11 cellular contexts compared by ENCODE assay signal in genomic region chr2:74459377-74460118, GRCh38. TPM values are rescaled to one million over a fixed set of nuclear protein-coding genes. Genes with fewer than 3 reads are reported as not detected.
DNase-seq lines count a peak whose midpoint lies in the region; ATAC-seq and TF ChIP-seq lines count a peak whose summit lies in the region.
"Had no signal": no experiment of that assay in that cellular context is flagged by ENCODE, and none has a peak within 500 bp of the region (broad histone marks: within the 10 kb centered on the region; RNA-seq: fewer than 3 reads in every experiment).

No MANE protein-coding gene starts in this region.

- H3K27me3 Mint-ChIP-seq in activated CD8-positive, alpha-beta memory T cell treated with anti-CD3 and anti-CD28 coated beads, Interleukin-2, amount 10 ng/mL, durations not matched to agents 7 days and 5 days: no peaks in the 10 kb centered on the region
- no peaks in the 10 kb centered on the region for H3K27me3 Mint-ChIP-seq in T-helper 17 cell
- H3K27me3 Mint-ChIP-seq in stimulated activated memory B cell treated with anti-CD40 and anti-IgM and Interleukin-4, amounts not matched to agents 10 μg/mL and 1 μg/mL and 100 μg/mL, for 72 hours: no peaks in the 10 kb centered on the region

- H3K9me3 ChIP-seq in T-helper 17 cell (ENCODE audit: control insufficient read depth, low read length, poor library complexity, severe bottlenecking): no peaks in the 10 kb centered on the region

- peak overlapping the region; percentile 16 for H3K4me3 ChIP-seq in fibroblast of mammary gland (ENCODE audit: control insufficient read depth, low read depth, low read length)

- peak overlapping the region; percentile 94 for H3K4me3 Mint-ChIP-seq in activated CD8-positive, alpha-beta memory T cell treated with anti-CD3 and anti-CD28 coated beads, Interleukin-2, amount 10 ng/mL, durations not matched to agents 7 days and 5 days
- peak overlapping the region; percentile 100 for H3K4me3 Mint-ChIP-seq in T-helper 17 cell
- H3K4me3 Mint-ChIP-seq in stimulated activated memory B cell treated with anti-CD40 and anti-IgM and Interleukin-4, amounts not matched to agents 10 μg/mL and 1 μg/mL and 100 μg/mL, for 72 hours: peak overlapping the region; percentile 74

- CTCF ChIA-PET in activated CD8-positive, alpha-beta memory T cell treated with anti-CD3 and anti-CD28 coated beads, Interleukin-2, amount 10 ng/mL, durations not matched to agents 7 days and 5 days (lab: Charles Lee): interaction anchor here (1.6 to 7.4 kb wide), 5 partner anchors 8 to 71 kb away, joined by 9 to 66 read pairs (median 27); partner anchors contain the start of genes AUP1, CCDC142, HTRA2 and MRPL53

- H3K4me1 Mint-ChIP-seq in activated CD8-positive, alpha-beta memory T cell treated with anti-CD3 and anti-CD28 coated beads, Interleukin-2, amount 10 ng/mL, durations not matched to agents 7 days and 5 days: peaks cover 53% of the 10 kb centered on the region
- peaks cover 57% of the 10 kb centered on the region for H3K4me1 Mint-ChIP-seq in T-helper 17 cell
- peaks cover 63% of the 10 kb centered on the region for H3K4me1 Mint-ChIP-seq in stimulated activated memory B cell treated with anti-CD40 and anti-IgM and Interleukin-4, amounts not matched to agents 10 μg/mL and 1 μg/mL and 100 μg/mL, for 72 hours

- H3K9me3 Mint-ChIP-seq in activated CD8-positive, alpha-beta memory T cell treated with anti-CD3 and anti-CD28 coated beads, Interleukin-2, amount 10 ng/mL, durations not matched to agents 7 days and 5 days (ENCODE audit: low read depth): no peaks in the 10 kb centered on the region
- H3K9me3 Mint-ChIP-seq in stimulated activated memory B cell treated with anti-CD40 and anti-IgM and Interleukin-4, amounts not matched to agents 10 μg/mL and 1 μg/mL and 100 μg/mL, for 72 hours: no peaks in the 10 kb centered on the region

- H3K27ac Mint-ChIP-seq in activated CD8-positive, alpha-beta memory T cell treated with anti-CD3 and anti-CD28 coated beads, Interleukin-2, amount 10 ng/mL, durations not matched to agents 7 days and 5 days: peak overlapping the region; percentile 95
- H3K27ac Mint-ChIP-seq in T-helper 17 cell: peak overlapping the region; percentile 100
- peak overlapping the region; percentile 96 for H3K27ac Mint-ChIP-seq in stimulated activated memory B cell treated with anti-CD40 and anti-IgM and Interleukin-4, amounts not matched to agents 10 μg/mL and 1 μg/mL and 100 μg/mL, for 72 hours

- no peak for TF ChIP-seq CTCF in fibroblast of mammary gland (conservative IDR thresholded peaks at IDR 0.05; ENCODE audit: control insufficient read depth, insufficient read depth, low read depth, low read length)

- DNase-seq in activated CD8-positive, alpha-beta memory T cell treated with anti-CD3 and anti-CD28 coated beads, Interleukin-2, amount 10 ng/mL, durations not matched to agents 7 days and 5 days: no peak
- DNase-seq in activated CD8-positive, alpha-beta memory T cell treated with anti-CD3 and anti-CD28 coated beads for 24 hours: no peak
- DNase-seq in T-helper 17 cell (no peak), fibroblast of mammary gland (ENCODE audit: low read depth) (no peak), NCI-H1105 (lab: John Stamatoyannopoulos, UW) (no peak)
- DNase-seq: DMS79 treated with DMSO at 0.1 percent for 48 hours, left cardiac atrium, NCI-H1694 treated with DMSO at 0.1 percent for 48 hours had no signal

- H3K36me3 Mint-ChIP-seq in activated CD8-positive, alpha-beta memory T cell treated with anti-CD3 and anti-CD28 coated beads, Interleukin-2, amount 10 ng/mL, durations not matched to agents 7 days and 5 days: peaks cover 16% of the 10 kb centered on the region
- peaks cover 10% of the 10 kb centered on the region for H3K36me3 Mint-ChIP-seq in T-helper 17 cell (ENCODE audit: low read depth)
- H3K36me3 Mint-ChIP-seq in stimulated activated memory B cell treated with anti-CD40 and anti-IgM and Interleukin-4, amounts not matched to agents 10 μg/mL and 1 μg/mL and 100 μg/mL, for 72 hours: peaks cover 44% of the 10 kb centered on the region

- ATAC-seq in activated CD8-positive, alpha-beta memory T cell treated with anti-CD3 and anti-CD28 coated beads, Interleukin-2, amount 10 ng/mL, durations not matched to agents 7 days and 5 days: no peak
- ATAC-seq in T-helper 17 cell: no peak
- no peak for ATAC-seq in stimulated activated memory B cell treated with anti-CD40 and anti-IgM and Interleukin-4, amounts not matched to agents 10 μg/mL and 1 μg/mL and 100 μg/mL, for 72 hours
- ATAC-seq in GM18873 (IDR thresholded peaks at IDR 0.05; ENCODE audit: low FRiP score, unreplicated experiment): no peak
- ATAC-seq in HG02981 (IDR thresholded peaks at IDR 0.05; ENCODE audit: unreplicated experiment): no peak
- ATAC-seq: left cardiac atrium had no signal

RNA-seq across cellular contexts. Expression of gene WBP1, which starts 1.3 kb away (rescaled TPM):
- total RNA-seq in activated CD8-positive, alpha-beta memory T cell treated with anti-CD3 and anti-CD28 coated beads, Interleukin-2, amount 10 ng/mL, durations not matched to agents 7 days and 5 days: 10 to 100 TPM; 40.5 to 46.8 TPM
- 10 to 100 TPM; 61.7 to 64.2 TPM for total RNA-seq in T-helper 17 cell

RNA-seq across cellular contexts. Expression of gene INO80B, which starts 4.7 kb away (rescaled TPM):
- 10 to 100 TPM; 31.1 to 39.5 TPM for total RNA-seq in activated CD8-positive, alpha-beta memory T cell treated with anti-CD3 and anti-CD28 coated beads, Interleukin-2, amount 10 ng/mL, durations not matched to agents 7 days and 5 days
- 10 to 100 TPM; 35.1 to 45.2 TPM for total RNA-seq in T-helper 17 cell

RNA-seq across cellular contexts. Expression of gene MOGS, which starts 5.6 kb away (rescaled TPM):
- total RNA-seq in activated CD8-positive, alpha-beta memory T cell treated with anti-CD3 and anti-CD28 coated beads, Interleukin-2, amount 10 ng/mL, durations not matched to agents 7 days and 5 days: 10 to 100 TPM; 60.4 to 78.2 TPM
- 10 to 100 TPM; 66.2 to 68.9 TPM for total RNA-seq in T-helper 17 cell

RNA-seq across cellular contexts. Expression of gene MRPL53, which starts 12.9 kb away (rescaled TPM):
- total RNA-seq in activated CD8-positive, alpha-beta memory T cell treated with anti-CD3 and anti-CD28 coated beads, Interleukin-2, amount 10 ng/mL, durations not matched to agents 7 days and 5 days: 100 to 1,000 TPM in 1 of 2 experiments, 10 to 100 TPM in 1; 93.9 to 111 TPM
- 10 to 100 TPM; 31.4 to 67.9 TPM for total RNA-seq in T-helper 17 cell

RNA-seq across cellular contexts. Expression of gene RTKN, which starts 17.8 kb away (rescaled TPM):
- total RNA-seq in activated CD8-positive, alpha-beta memory T cell treated with anti-CD3 and anti-CD28 coated beads, Interleukin-2, amount 10 ng/mL, durations not matched to agents 7 days and 5 days: 1 to 10 TPM in 1 of 2 experiments, under 1 TPM in 1; 0.50 to 1.9 TPM
- under 1 TPM; 0.37 to 0.57 TPM for total RNA-seq in T-helper 17 cell
